15 cellular contexts compared by ENCODE assay signal in genomic region chr2:200352631-200353030, GRCh38. TPM values are rescaled to one million over a fixed set of nuclear protein-coding genes. Genes with fewer than 3 reads are reported as not detected.
DNase-seq lines count a peak whose midpoint lies in the region; TF ChIP-seq lines count a peak whose summit lies in the region.
"Had no signal": no experiment of that assay in that cellular context is flagged by ENCODE, and none has a peak within 500 bp of the region (broad histone marks: within the 10 kb centered on the region; RNA-seq: fewer than 3 reads in every experiment).

No MANE protein-coding gene starts in this region.

- peak overlapping the region; percentile 76 for H3K27ac ChIP-seq in VCaP
- H3K27ac ChIP-seq in iPS-20b (ENCODE audit: low read length) = no peak overlapping the region
- H3K27ac ChIP-seq in CD8-positive, alpha-beta memory T cell (ENCODE audit: low read depth, low read length) = no peak overlapping the region
- H3K27ac ChIP-seq: C4-2B had no signal

- TF ChIP-seq CTCF in VCaP (conservative IDR thresholded peaks at IDR 0.05) = no peak
- no peak for TF ChIP-seq CTCF in retinal pigment epithelial cell (conservative IDR thresholded peaks at IDR 0.05; ENCODE audit: low read depth, low read length)

- H3K9me3 ChIP-seq in iPS-20b (ENCODE audit: insufficient read depth, low read depth, low read length) = no peaks in the 10 kb centered on the region
- H3K9me3 ChIP-seq in CD8-positive, alpha-beta memory T cell (ENCODE audit: low read length) = no peaks in the 10 kb centered on the region
- H3K9me3 ChIP-seq: heart left ventricle had no signal

- H3K4me1 Mint-ChIP-seq in CD8-positive, alpha-beta memory T cell = no peaks in the 10 kb centered on the region

- H3K27ac Mint-ChIP-seq in CD8-positive, alpha-beta memory T cell = peak overlapping the region in 1 of 8 donors; percentile 15

- H3K4me1 ChIP-seq in iPS-20b (ENCODE audit: insufficient read depth, low read length) = peaks cover 62% of the 10 kb centered on the region
- H3K4me1 ChIP-seq in CD8-positive, alpha-beta memory T cell (ENCODE audit: insufficient read depth, low read length) = no peaks in the 10 kb centered on the region

- H3K36me3 ChIP-seq in iPS-20b (ENCODE audit: insufficient read depth, low read depth, low read length) = no peaks in the 10 kb centered on the region
- no peaks in the 10 kb centered on the region for H3K36me3 ChIP-seq in CD8-positive, alpha-beta memory T cell (ENCODE audit: insufficient read depth, low read length)
- H3K36me3 ChIP-seq: heart left ventricle had no signal

- H3K36me3 Mint-ChIP-seq in CD8-positive, alpha-beta memory T cell = peaks cover 0 to 3% (median 0%) of the 10 kb centered on the region in 3 donors

- no peak overlapping the region for H3K4me3 ChIP-seq in iPS-20b (ENCODE audit: low read length)
- no peak overlapping the region for H3K4me3 ChIP-seq in retinal pigment epithelial cell (ENCODE audit: low read length)
- no peak overlapping the region for H3K4me3 ChIP-seq in CD8-positive, alpha-beta memory T cell (ENCODE audit: low read length)
- H3K4me3 ChIP-seq: heart left ventricle had no signal

- POLR2A ChIA-PET in CD8-positive, alpha-beta memory T cell (lab: Charles Lee) = no interaction called here

- no peak overlapping the region for H3K4me3 Mint-ChIP-seq in CD8-positive, alpha-beta memory T cell

- H3K9ac ChIP-seq in iPS-20b (ENCODE audit: low read depth, low read length) = peak overlapping the region; percentile 49; the same call in 1 of the 2 replicates

- CTCF ChIA-PET in CD8-positive, alpha-beta memory T cell (lab: Charles Lee) = interaction anchor here (0.7 to 1.4 kb wide), 2 partner anchors 9 to 45 kb away, joined by 3 read pairs; no protein-coding TSS in a partner anchor

- H3K27me3 ChIP-seq in iPS-20b (ENCODE audit: insufficient read depth, low read length) = no peaks in the 10 kb centered on the region
- no peaks in the 10 kb centered on the region for H3K27me3 ChIP-seq in CD8-positive, alpha-beta memory T cell (ENCODE audit: insufficient read depth, low read length, poor library complexity, severe bottlenecking)
- H3K27me3 ChIP-seq: heart left ventricle had no signal

- no peaks in the 10 kb centered on the region for H3K9me3 Mint-ChIP-seq in CD8-positive, alpha-beta memory T cell

- peak; percentile 37 for DNase-seq in ELF-1 (ENCODE audit: low read depth, low spot score)
- peak; percentile 66 for DNase-seq in retinal pigment epithelial cell (ENCODE audit: low read depth)
- no peak for DNase-seq in HuH-7 (ENCODE audit: low spot score)
- DNase-seq in occipital lobe (lab: John Stamatoyannopoulos, UW) = no peak
- no peak for DNase-seq in CD8-positive, alpha-beta memory T cell
- no peak for DNase-seq in NCI-H146 treated with DMSO at 0.1 percent for 48 hours (lab: John Stamatoyannopoulos, UW; ENCODE audit: unreplicated experiment)
- DNase-seq: activated CD4-positive, alpha-beta T cell treated with anti-CD3 and anti-CD28 coated beads, Interleukin-2, amount 50 U/mL, for 48 hours; amniotic stem cell; heart left ventricle; NCI-H146; nucleus accumbens; SHP77 treated with DMSO at 0.1 percent for 48 hours had no signal

- H3K27me3 Mint-ChIP-seq in CD8-positive, alpha-beta memory T cell = peaks cover 0 to 2% of the 10 kb centered on the region in 2 donors

RNA-seq across cellular contexts. Expression of gene SPATS2L, which starts 46.1 kb away (rescaled TPM):
- 43.8 TPM for total RNA-seq in occipital lobe
- 10 to 100 TPM; 21.8 to 22.2 TPM for total RNA-seq in CD8-positive, alpha-beta memory T cell
- polyA plus RNA-seq in CD8-positive, alpha-beta memory T cell = 11.3 TPM

Comparison
In these comparisons a context has a peak if more than half of its experiments do, and no peak if none do; other contexts are left out.
1. DNase-seq: peak in ELF-1 (single experiment) and retinal pigment epithelial cell (single experiment); none in HuH-7 (single experiment), occipital lobe (single experiment), CD8-positive, alpha-beta memory T cell (0 of 5) and NCI-H146 treated with DMSO at 0.1 percent for 48 hours (single experiment).